Comparison of ENCODE assay signal across 9 cellular contexts in genomic region chr14:21860172-21860571, GRCh38.
DNase-seq lines count a peak whose midpoint lies in the region; ATAC-seq, FAIRE-seq and TF ChIP-seq lines count a peak whose summit lies in the region.
"Had no signal": no experiment of that assay in that cellular context is flagged by ENCODE, and none has a peak within 500 bp of the region (broad histone marks: within the 10 kb centered on the region; RNA-seq: fewer than 3 reads in every experiment).

No MANE protein-coding gene starts in this region.

- H3K27ac Mint-ChIP-seq in activated T-cell treated with anti-CD3 and anti-CD28 coated beads, Interleukin-2, amount 50 U/mL, for 24 hours, result peak overlapping the region; percentile 52

- in situ Hi-C loops in KBM-7 (cut with MboI; ENCODE audit: low pct_unique_long_range_greater_than_20kb, low sequenced_read_pairs), result no loop called here

- H3K9me3 ChIP-seq in kidney (ENCODE audit: control insufficient read depth in 1 of 2, low read length in 2 of 2), result no peaks in the 10 kb centered on the region
- H3K9me3 ChIP-seq: esophagus squamous epithelium had no signal

- H3K36me3 Mint-ChIP-seq in activated T-cell treated with anti-CD3 and anti-CD28 coated beads, Interleukin-2, amount 50 U/mL, for 24 hours (ENCODE audit: low read depth), result peaks cover 2% of the 10 kb centered on the region

- no peak overlapping the region for H3K4me3 ChIP-seq in kidney (ENCODE audit: low read length in 2 of 2)
- H3K4me3 ChIP-seq: esophagus squamous epithelium had no signal

- no peaks in the 10 kb centered on the region for H3K27me3 Mint-ChIP-seq in activated T-cell treated with anti-CD3 and anti-CD28 coated beads, Interleukin-2, amount 50 U/mL, for 24 hours

- FAIRE-seq in D721Med (lab: Jason Lieb, UNC), result no peak
- no peak for FAIRE-seq in kidney (lab: Jason Lieb, UNC)

- peaks cover 12% of the 10 kb centered on the region for H3K4me1 Mint-ChIP-seq in activated T-cell treated with anti-CD3 and anti-CD28 coated beads, Interleukin-2, amount 50 U/mL, for 24 hours (ENCODE audit: low read depth)

- no peaks in the 10 kb centered on the region for H3K36me3 ChIP-seq in kidney (ENCODE audit: control insufficient read depth in 1 of 2, insufficient read depth in 2 of 2, low read length in 2 of 2)
- H3K36me3 ChIP-seq: esophagus squamous epithelium had no signal

- intact Hi-C loops in kidney (cut with DNase I), result no loop called here

- no peak overlapping the region for H3K27ac ChIP-seq in kidney (ENCODE audit: low read depth in 2 of 2, low read length in 2 of 2)
- H3K27ac ChIP-seq: esophagus squamous epithelium had no signal

- H3K9ac ChIP-seq in kidney (ENCODE audit: low read length in 2 of 2), result no peak overlapping the region

- no peaks in the 10 kb centered on the region for H3K4me1 ChIP-seq in kidney (ENCODE audit: control insufficient read depth in 1 of 2, insufficient read depth in 1 of 2, low read depth in 1 of 2, low read length in 2 of 2)
- H3K4me1 ChIP-seq: esophagus squamous epithelium had no signal

- ATAC-seq in HG03175 (IDR thresholded peaks at IDR 0.05; ENCODE audit: unreplicated experiment) (no peak), GM21367 (IDR thresholded peaks at IDR 0.05; ENCODE audit: unreplicated experiment) (no peak), GM18858 (IDR thresholded peaks at IDR 0.05; ENCODE audit: unreplicated experiment) (no peak)

- TF ChIP-seq CTCF in D721Med (IDR thresholded peaks at IDR 0.05; ENCODE audit: insufficient read depth, missing control alignments) (peak; percentile 46), kidney (IDR thresholded peaks at IDR 0.05; ENCODE audit: borderline replicate concordance, extremely low read depth, insufficient read depth) (peak; percentile 3)

- DNase-seq in D721Med (ENCODE audit: insufficient read length, low spot score), result no peak
- DNase-seq in KBM-7, result peak; percentile 57
- no peak for DNase-seq in activated T-cell treated with anti-CD3 and anti-CD28 coated beads, Interleukin-2, amount 50 U/mL, for 24 hours
- no peak for DNase-seq in kidney
- no peak for DNase-seq in A172 (ENCODE audit: low spot score)
- DNase-seq: esophagus squamous epithelium had no signal

- H3K4me3 Mint-ChIP-seq in activated T-cell treated with anti-CD3 and anti-CD28 coated beads, Interleukin-2, amount 50 U/mL, for 24 hours, result peak overlapping the region; percentile 76

- no peaks in the 10 kb centered on the region for H3K9me3 Mint-ChIP-seq in activated T-cell treated with anti-CD3 and anti-CD28 coated beads, Interleukin-2, amount 50 U/mL, for 24 hours
